10 cellular contexts compared by ENCODE assay signal in the genomic region with DNA sequence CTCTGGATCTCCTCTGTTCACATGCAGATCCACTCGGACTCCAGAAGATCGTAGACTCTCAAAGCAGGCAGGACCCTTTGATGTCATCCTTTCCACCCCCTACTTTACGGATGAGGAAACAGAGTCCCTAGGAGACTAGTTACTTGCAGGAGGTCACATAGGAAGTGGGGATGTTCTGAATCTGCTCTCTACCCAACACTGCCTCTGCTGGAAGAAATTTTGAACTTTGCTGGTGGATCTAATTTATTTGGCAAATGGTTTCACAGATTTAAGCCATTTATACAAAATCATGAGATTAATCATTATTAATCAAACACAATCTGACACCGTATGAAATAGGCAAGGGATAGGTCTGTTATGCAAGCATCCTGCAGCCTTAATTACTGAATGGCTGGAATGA. TPM values are rescaled to one million over a fixed set of nuclear protein-coding genes. Genes with fewer than 3 reads are reported as not detected.
DNase-seq lines count a peak whose midpoint lies in the region; ATAC-seq and TF ChIP-seq lines count a peak whose summit lies in the region.
"Had no signal": no experiment of that assay in that cellular context is flagged by ENCODE, and none has a peak within 500 bp of the region (broad histone marks: within the 10 kb centered on the region; RNA-seq: fewer than 3 reads in every experiment).

No MANE protein-coding gene starts in this region.

- no peak overlapping the region for H3K4me3 ChIP-seq in fibroblast of the aortic adventitia (ENCODE audit: low read depth, low read length)
- H3K4me3 ChIP-seq: prostate gland had no signal

- peak; percentile 68 for TF ChIP-seq CTCF in fibroblast of the aortic adventitia (IDR thresholded peaks at IDR 0.05; ENCODE audit: insufficient read depth, low read length)

- DNase-seq in NCI-H2227 (lab: John Stamatoyannopoulos, UW; ENCODE audit: unreplicated experiment) (peak; percentile 23), NCI-H2227 treated with DMSO at 0.1 percent for 48 hours (lab: John Stamatoyannopoulos, UW) (no peak), RKO (ENCODE audit: low spot score) (peak; percentile 38), fibroblast of the aortic adventitia (ENCODE audit: low read depth) (peak; percentile 43), superior temporal gyrus (ENCODE audit: extremely low spot score) (peak; percentile 65), T-helper 1 cell (no peak), cerebellar nuclear complex (lab: John Stamatoyannopoulos, UW) (no peak)
- DNase-seq: activated naive CD4-positive, alpha-beta T cell treated with anti-CD3 and anti-CD28 coated beads, Interleukin-2, amount 10 ng/mL, durations not matched to agents 7 days and 5 days had no signal

- no peak for ATAC-seq in HG03342 (IDR thresholded peaks at IDR 0.05; ENCODE audit: unreplicated experiment)

RNA-seq across cellular contexts. Expression of gene USP47, which starts 55.0 kb away (rescaled TPM):
- total RNA-seq in fibroblast of the aortic adventitia (ENCODE audit: low replicate concordance), result 59.8 and 95.2 TPM in 2 replicates

Comparison
In these comparisons a context has a peak if more than half of its experiments do, and no peak if none do; other contexts are left out.
1. DNase-seq: peak in NCI-H2227 (single experiment), RKO (single experiment), fibroblast of the aortic adventitia (single experiment) and superior temporal gyrus (single experiment); none in NCI-H2227 treated with DMSO at 0.1 percent for 48 hours (single experiment), T-helper 1 cell (0 of 5) and cerebellar nuclear complex (0 of 2).